In genomic region chr11:34976496-34976895, GRCh38 we compare ENCODE assay signal across 18 cellular contexts.
A peak's percentile ranks its signal among the peaks of the same experiment; 100 is the strongest.
DNase-seq lines count a peak whose midpoint lies in the region; TF ChIP-seq lines count a peak whose summit lies in the region.
"Had no signal": no experiment of that assay in that cellular context is flagged by ENCODE, and none has a peak within 500 bp of the region (broad histone marks: within the 10 kb centered on the region; RNA-seq: fewer than 3 reads in every experiment).

No MANE protein-coding gene starts in this region.

- H3K9me2 ChIP-seq in SK-N-SH (no peaks in the 10 kb centered on the region), hepatocyte (replicated peaks; ENCODE audit: insufficient read depth) (no peaks in the 10 kb centered on the region)

- H3K4me3 ChIP-seq in HEK293 (ENCODE audit: low read depth, low read length) (no peak overlapping the region), SK-N-SH (ENCODE audit: low read depth in 2 of 2, low read length in 1 of 2) (peak overlapping the region in 1 of 2 experiments; percentile 31; a peak in 1 of 4 replicates), hepatocyte (no peak overlapping the region), skeletal muscle satellite cell (ENCODE audit: low read length) (no peak overlapping the region)
- H3K4me3 ChIP-seq: BLaER1 treated with 17β-estradiol and CSF1 and Interleukin-3, amounts not matched to agents 10 nM and 100 nM; dorsolateral prefrontal cortex; lower lobe of right lung; prostate gland; testis had no signal

- H3K9me3 ChIP-seq in HEK293 (ENCODE audit: control insufficient read depth, insufficient read depth, low read depth, low read length) = no peaks in the 10 kb centered on the region
- no peaks in the 10 kb centered on the region; the same call in 1 of the 2 replicates for H3K9me3 ChIP-seq in SK-N-SH
- no peaks in the 10 kb centered on the region for H3K9me3 ChIP-seq in hepatocyte (ENCODE audit: low read depth)
- no peaks in the 10 kb centered on the region for H3K9me3 ChIP-seq in skeletal muscle satellite cell (replicated peaks; ENCODE audit: low read length)
- H3K9me3 ChIP-seq: lower lobe of right lung, prostate gland, testis had no signal

- TF ChIP-seq CTCF in HEK293 (tag by site-specific recombination; IDR thresholded peaks at IDR 0.05) (no peak), SK-N-SH (IDR thresholded peaks at IDR 0.05) (no peak), hepatocyte (IDR thresholded peaks at IDR 0.05; ENCODE audit: poor library complexity) (no peak)

- H3K9ac ChIP-seq in SK-N-SH = peak overlapping the region; percentile 62; the same call in 1 of the 2 replicates
- peak overlapping the region; percentile 73 for H3K9ac ChIP-seq in skeletal muscle satellite cell (ENCODE audit: low read depth, low read length)
- H3K9ac ChIP-seq: BLaER1 treated with 17β-estradiol and CSF1 and Interleukin-3, amounts not matched to agents 10 nM and 100 nM had no signal

- no peak for TF ChIP-seq EP300 in SK-N-SH (IDR thresholded peaks at IDR 0.05; ENCODE audit: borderline replicate concordance in 1 of 2, low read depth in 1 of 2, low read length in 1 of 2)

- POLR2A ChIA-PET in HEK293 (lab: Yijun Ruan, JAX) (no interaction called here), SK-N-SH (lab: Yijun Ruan, JAX) (no interaction called here)

- no peak overlapping the region for H2AFZ ChIP-seq in SK-N-SH (ENCODE audit: low read depth)
- H2AFZ ChIP-seq in hepatocyte = no peak overlapping the region

- H3K27me3 ChIP-seq in SK-N-SH (ENCODE audit: insufficient read depth) (no peaks in the 10 kb centered on the region), hepatocyte (no peaks in the 10 kb centered on the region), skeletal muscle satellite cell (ENCODE audit: control insufficient read depth, insufficient read depth, low read length) (no peaks in the 10 kb centered on the region)
- H3K27me3 ChIP-seq: BLaER1 treated with 17β-estradiol and CSF1 and Interleukin-3, amounts not matched to agents 10 nM and 100 nM; dorsolateral prefrontal cortex; testis had no signal

- H3K27ac ChIP-seq in HEK293 (ENCODE audit: extremely low read depth, low read depth, low read length) (no peak overlapping the region), SK-N-SH (ENCODE audit: low read depth in 2 of 2, low read length in 1 of 2) (peak overlapping the region; percentile 84 to 91; a peak in 3 of 4 replicates), hepatocyte (peak overlapping the region; percentile 12)
- H3K27ac ChIP-seq: BLaER1 treated with 17β-estradiol and CSF1 and Interleukin-3, amounts not matched to agents 10 nM and 100 nM; lower lobe of right lung; testis had no signal

- peaks cover 44% of the 10 kb centered on the region for H3F3A ChIP-seq in SK-N-SH (replicated peaks; ENCODE audit: insufficient read depth)

- H4K20me1 ChIP-seq in SK-N-SH (ENCODE audit: insufficient read depth) = no peaks in the 10 kb centered on the region
- no peaks in the 10 kb centered on the region for H4K20me1 ChIP-seq in hepatocyte (ENCODE audit: insufficient read depth, poor library complexity, severe bottlenecking)
- H4K20me1 ChIP-seq: BLaER1 treated with 17β-estradiol and CSF1 and Interleukin-3, amounts not matched to agents 10 nM and 100 nM had no signal

- H3K79me2 ChIP-seq in SK-N-SH (ENCODE audit: insufficient read depth) (peaks cover 19% of the 10 kb centered on the region; the same call in 1 of the 2 replicates), hepatocyte (peaks cover 5% of the 10 kb centered on the region)

- H3K4me2 ChIP-seq in SK-N-SH (peak overlapping the region; percentile 50), hepatocyte (peak overlapping the region; percentile 23), skeletal muscle satellite cell (ENCODE audit: low read length) (peak overlapping the region; percentile 72)

- H3K4me1 ChIP-seq in HEK293 (ENCODE audit: control insufficient read depth, insufficient read depth, low read length) (no peaks in the 10 kb centered on the region), SK-N-SH (ENCODE audit: control insufficient read depth in 1 of 2, insufficient read depth in 2 of 2, low read depth in 1 of 2, low read length in 1 of 2) (peaks cover 0 to 41% of the 10 kb centered on the region in 2 experiments), hepatocyte (ENCODE audit: insufficient read depth) (peaks cover 12% of the 10 kb centered on the region), skeletal muscle satellite cell (ENCODE audit: control insufficient read depth, insufficient read depth, low read length) (peaks cover 46% of the 10 kb centered on the region)
- H3K4me1 ChIP-seq: lower lobe of right lung, testis had no signal

- CTCF ChIA-PET in HEK293 (lab: Yijun Ruan, JAX) (interaction anchor here (0.6 kb wide), 1 partner anchor 50 kb away, joined by 6 read pairs; no protein-coding TSS in a partner anchor), SK-N-SH (lab: Yijun Ruan, JAX) (interaction anchor here (0.9 to 1.2 kb wide), 3 partner anchors 50 to 415 kb away, joined by 3 to 4 read pairs (median 3); no protein-coding TSS in a partner anchor)

- H3K36me3 ChIP-seq in HEK293 (ENCODE audit: control insufficient read depth in 2 of 2, insufficient read depth in 1 of 2, low read length in 2 of 2) = peaks cover 8 to 21% of the 10 kb centered on the region in 2 experiments
- peaks cover 28 to 48% of the 10 kb centered on the region in 2 experiments for H3K36me3 ChIP-seq in SK-N-SH (replicated peaks in 1 of 2; ENCODE audit: control insufficient read depth in 1 of 2, insufficient read depth in 2 of 2, low read length in 1 of 2)
- H3K36me3 ChIP-seq in hepatocyte (replicated peaks; ENCODE audit: insufficient read depth, low read depth) = no peaks in the 10 kb centered on the region
- peaks cover 18% of the 10 kb centered on the region for H3K36me3 ChIP-seq in skeletal muscle satellite cell (ENCODE audit: insufficient read depth, low read length)
- H3K36me3 ChIP-seq: prostate gland had no signal

- TF ChIP-seq RAD21 in SK-N-SH (IDR thresholded peaks at IDR 0.05; ENCODE audit: low read length) = no peak

- DNase-seq in SK-N-SH (no peak), hepatocyte (ENCODE audit: low spot score) (no peak), hepatic stellate cell (ENCODE audit: low spot score) (no peak), kidney tubule cell (ENCODE audit: low spot score) (no peak), NCI-H1092 (lab: John Stamatoyannopoulos, UW) (no peak)
- DNase-seq: activated CD4-positive, alpha-beta T cell treated with anti-CD3 and anti-CD28 coated beads, Interleukin-2, amount 50 U/mL, for 48 hours; activated T-cell treated with anti-CD3 and anti-CD28 coated beads, Interleukin-2, amount 50 U/mL, for 1 hour; dorsolateral prefrontal cortex; glutamatergic neuron; lower lobe of right lung; NCI-H2029; NCI-H446; T-cell; testis had no signal

TF ChIP-seq in HEK293, 187 proteins besides CTCF, POLR2A, EP300 and RAD21:
- no peak for TF ChIP-seq ZNF701 (tag by site-specific recombination; IDR thresholded peaks at IDR 0.05)
- no peak for TF ChIP-seq ZNF510 (tag by site-specific recombination; IDR thresholded peaks at IDR 0.05; ENCODE audit: insufficient replicate concordance)
- no peak for TF ChIP-seq ZNF366 (tag by site-specific recombination; conservative IDR thresholded peaks at IDR 0.05)
- 0 out of 2 replicates have a peak, but pooled peaks have one; percentile 6 for TF ChIP-seq PRDM1 (tag by site-specific recombination; IDR thresholded peaks at IDR 0.05)
- no peak for TF ChIP-seq ZNF513 (tag by site-specific recombination; IDR thresholded peaks at IDR 0.05)
TF ChIP-seq in HEK293: peak in this region for 1.

TF ChIP-seq in SK-N-SH, 30 proteins besides CTCF, POLR2A, EP300 and RAD21 (continues in another document):
- no peak for TF ChIP-seq JUND (IDR thresholded peaks at IDR 0.05)
- no peak for TF ChIP-seq FOXJ3 (CRISPR knock-in tag; IDR thresholded peaks at IDR 0.05)
- TF ChIP-seq USF1 (IDR thresholded peaks at IDR 0.05; ENCODE audit: borderline replicate concordance, low read depth) = no peak
- no peak for TF ChIP-seq ELF1 (IDR thresholded peaks at IDR 0.05)
- TF ChIP-seq RXRA (IDR thresholded peaks at IDR 0.05; ENCODE audit: borderline replicate concordance, low read depth) = no peak
- no peak for TF ChIP-seq GABPA (IDR thresholded peaks at IDR 0.05; ENCODE audit: low read depth)
- no peak for TF ChIP-seq RCOR1 (IDR thresholded peaks at IDR 0.05; ENCODE audit: low read length)
- TF ChIP-seq TCF12 (IDR thresholded peaks at IDR 0.05) = no peak
- no peak for TF ChIP-seq MXI1 (IDR thresholded peaks at IDR 0.05; ENCODE audit: low read depth, low read length)
- no peak for TF ChIP-seq NFIC (IDR thresholded peaks at IDR 0.05; ENCODE audit: borderline replicate concordance)
- TF ChIP-seq YY1 (IDR thresholded peaks at IDR 0.05; ENCODE audit: low read depth) = no peak
- TF ChIP-seq RFX5 (IDR thresholded peaks at IDR 0.05; ENCODE audit: low read length) = no peak
